16 cellular contexts compared by ENCODE assay signal in genomic region chr2:25337276-25337675, GRCh38. TPM values are rescaled to one million over a fixed set of nuclear protein-coding genes. Genes with fewer than 3 reads are reported as not detected.
DNase-seq lines count a peak whose midpoint lies in the region; ATAC-seq, FAIRE-seq and TF ChIP-seq lines count a peak whose summit lies in the region.
"Had no signal": no experiment of that assay in that cellular context is flagged by ENCODE, and none has a peak within 500 bp of the region (broad histone marks: within the 10 kb centered on the region; RNA-seq: fewer than 3 reads in every experiment).

No MANE protein-coding gene starts in this region.

- no peak for ATAC-seq in HepG2
- ATAC-seq in right lobe of liver = no peak

- no peaks in the 10 kb centered on the region for H3K79me2 ChIP-seq in HepG2 (ENCODE audit: insufficient read depth, low read length)

- CTCF ChIA-PET in HepG2 (lab: Yijun Ruan, JAX; ENCODE audit: low intra/inter-chr PET ratio, low total read pairs) = no interaction called here

- DNase-seq in HepG2 (ENCODE audit: low spot score) (no peak), right lobe of liver (no peak), SK-N-MC (ENCODE audit: low read depth, low spot score) (no peak), endothelial cell (ENCODE audit: low spot score) (no peak), substantia nigra (lab: John Stamatoyannopoulos, UW) (peak in 1 of 49 donors; percentile 24), Peyer's patch (no peak), germinal center (ENCODE audit: low spot score) (no peak), kidney glomerular epithelial cell (lab: John Stamatoyannopoulos, UW) (no peak)
- DNase-seq: adrenal gland, cortex of kidney, mammary epithelial cell, NCI-H187, NCI-H524 treated with DMSO at 0.1 percent for 48 hours, occipital lobe, uterus had no signal

- H3K27me3 ChIP-seq in HepG2 (ENCODE audit: control insufficient read depth in 1 of 2, insufficient read depth in 2 of 2, low read length in 2 of 2) (peaks cover 0 to 20% of the 10 kb centered on the region in 2 experiments; a peak in 2 of 5 replicates), right lobe of liver (no peaks in the 10 kb centered on the region), Peyer's patch (no peaks in the 10 kb centered on the region)
- H3K27me3 ChIP-seq: adrenal gland, uterus had no signal

- no peak for FAIRE-seq in HepG2 (lab: Jason Lieb, UNC)

- no peaks in the 10 kb centered on the region for H3K9me3 ChIP-seq in HepG2 (ENCODE audit: low read length)
- no peaks in the 10 kb centered on the region for H3K9me3 ChIP-seq in right lobe of liver
- no peaks in the 10 kb centered on the region for H3K9me3 ChIP-seq in SK-N-MC (ENCODE audit: low read depth, low read length)
- H3K9me3 ChIP-seq in Peyer's patch = no peaks in the 10 kb centered on the region
- H3K9me3 ChIP-seq: adrenal gland, uterus had no signal

- H3K4me1 ChIP-seq in HepG2 (ENCODE audit: insufficient read depth, low read length) = peaks cover 32% of the 10 kb centered on the region
- peaks cover 0 to 7% (median 0%) of the 10 kb centered on the region in 4 donors for H3K4me1 ChIP-seq in right lobe of liver
- peaks cover 0 to 35% (median 11%) of the 10 kb centered on the region in 4 donors for H3K4me1 ChIP-seq in Peyer's patch

- in situ Hi-C loops in HepG2 (cut with HindIII; ENCODE audit: extremely low pct_ligation_motif_present, low pct_unique_long_range_greater_than_20kb) = no loop called here

- H3K4me3 ChIP-seq in HepG2 (replicated peaks in 1 of 3; ENCODE audit: insufficient read depth in 1 of 3, low read depth in 2 of 3, low read length in 3 of 3) = no peak overlapping the region
- H3K4me3 ChIP-seq in right lobe of liver = no peak overlapping the region
- H3K4me3 ChIP-seq in SK-N-MC = no peak overlapping the region
- H3K4me3 ChIP-seq in Peyer's patch = no peak overlapping the region
- H3K4me3 ChIP-seq: adrenal gland, uterus had no signal

- peaks cover 16% of the 10 kb centered on the region for H3K4me1 Mint-ChIP-seq in endothelial cell (ENCODE audit: unreplicated experiment)

- H3K27ac ChIP-seq in HepG2 (ENCODE audit: extremely low read length, insufficient read depth, low read length) = no peak overlapping the region
- no peak overlapping the region for H3K27ac ChIP-seq in right lobe of liver
- H3K27ac ChIP-seq in SK-N-MC = 0 out of 2 replicates have a peak overlapping the region, but pooled peaks have one; percentile 36
- peak overlapping the region; percentile 31 for H3K27ac ChIP-seq in substantia nigra (ENCODE audit: low read depth, low read length, poor library complexity, severe bottlenecking)
- H3K27ac ChIP-seq in Peyer's patch = no peak overlapping the region
- H3K27ac ChIP-seq: KMS-11, uterus had no signal

- peaks cover 10% of the 10 kb centered on the region for H3K27me3 Mint-ChIP-seq in endothelial cell (ENCODE audit: unreplicated experiment)

- TF ChIP-seq CTCF in HepG2 (CRISPR knock-in tag; IDR thresholded peaks at IDR 0.05) (peak; percentile 40; the same call in 1 of the 2 replicates), right lobe of liver (IDR thresholded peaks at IDR 0.05) (no peak), endothelial cell (IDR thresholded peaks at IDR 0.05; ENCODE audit: unreplicated experiment) (no peak), Peyer's patch (IDR thresholded peaks at IDR 0.05) (no peak)

- H2AFZ ChIP-seq in HepG2 (ENCODE audit: low read length) = no peak overlapping the region

- H4K20me1 ChIP-seq in HepG2 (ENCODE audit: insufficient read depth, low read length) = no peaks in the 10 kb centered on the region; the same call in 1 of the 2 replicates

- H3K9ac ChIP-seq in HepG2 (ENCODE audit: insufficient read depth, low read depth, low read length) = no peak overlapping the region
- H3K9ac ChIP-seq in SK-N-MC (ENCODE audit: insufficient read length) = no peak overlapping the region
- H3K9ac ChIP-seq: KMS-11 had no signal

- no peak for TF ChIP-seq POLR2A in HepG2 (IDR thresholded peaks at IDR 0.05; ENCODE audit: insufficient read depth in 1 of 2, low read depth in 2 of 2, low read length in 2 of 2)
- TF ChIP-seq POLR2A in right lobe of liver (IDR thresholded peaks at IDR 0.05) = no peak
- no peak for TF ChIP-seq POLR2A in Peyer's patch (IDR thresholded peaks at IDR 0.05)

- BruUV-seq in HepG2 (replicated peaks; lab: Mats Ljungman, UMichigan) = no TSS peak

- H3K4me2 ChIP-seq in HepG2 (ENCODE audit: low read depth, low read length) = no peak overlapping the region
- H3K4me2 ChIP-seq: KMS-11 had no signal

- H3K27ac Mint-ChIP-seq in endothelial cell (ENCODE audit: unreplicated experiment) = no peak overlapping the region

- WGBS in HepG2 (ENCODE audit: low lambda C conversion rate) = 74% methylated on average over 9 of the region's 10 CpGs
- WGBS in right lobe of liver (ENCODE audit: insufficient coverage, low coverage, low lambda C conversion rate, missing lambda C conversion rate) = 84% methylated on average over 8 of the region's 10 CpGs

- H3K36me3 ChIP-seq in HepG2 (replicated peaks in 1 of 2; ENCODE audit: control insufficient read depth in 1 of 2, insufficient read depth in 2 of 2, low read length in 2 of 2) (no peaks in the 10 kb centered on the region), right lobe of liver (no peaks in the 10 kb centered on the region), SK-N-MC (ENCODE audit: insufficient read depth, low read length) (no peaks in the 10 kb centered on the region), Peyer's patch (no peaks in the 10 kb centered on the region)
- H3K36me3 ChIP-seq: adrenal gland, uterus had no signal

- H3K9me3 Mint-ChIP-seq in endothelial cell (ENCODE audit: unreplicated experiment) = no peaks in the 10 kb centered on the region

- POLR2A ChIA-PET in HepG2 (lab: Yijun Ruan, JAX) = no interaction called here

- peak overlapping the region; percentile 50 for H3K4me3 Mint-ChIP-seq in endothelial cell (ENCODE audit: unreplicated experiment)

- no peaks in the 10 kb centered on the region for H3K36me3 Mint-ChIP-seq in endothelial cell (ENCODE audit: low read depth, unreplicated experiment)

- TF ChIP-seq RAD21 in HepG2 (CRISPR knock-in tag; IDR thresholded peaks at IDR 0.05) = no peak

- TF ChIP-seq EP300 in HepG2 (IDR thresholded peaks at IDR 0.05; ENCODE audit: low read depth in 2 of 2, low read length in 2 of 2) (no peak), HepG2 (CRISPR knock-in tag; IDR thresholded peaks at IDR 0.05; ENCODE audit: borderline replicate concordance) (no peak)

- intact Hi-C loops in HepG2 (cut with micrococcal nuclease; ENCODE audit: unreplicated experiment) = no loop called here
- intact Hi-C loops in right lobe of liver (cut with DNase I) = no loop called here

TF ChIP-seq in HepG2, 621 proteins besides CTCF, POLR2A, EP300 and RAD21:
- TF ChIP-seq HMG20A (CRISPR knock-in tag; IDR thresholded peaks at IDR 0.05; ENCODE audit: borderline replicate concordance) (no peak), HBP1 (CRISPR knock-in tag; IDR thresholded peaks at IDR 0.05; ENCODE audit: low read depth) (no peak), ZMYM3 (CRISPR knock-in tag; IDR thresholded peaks at IDR 0.05) (peak; percentile 70; the same call in 1 of the 2 replicates), TEAD3 (CRISPR knock-in tag; optimal IDR thresholded peaks at IDR 0.05; ENCODE audit: borderline replicate concordance) (peak; percentile 50), ZNF629 (CRISPR knock-in tag; conservative IDR thresholded peaks at IDR 0.05) (peak; percentile 88)

RNA-seq across cellular contexts. Expression of gene DNMT3A, which starts 4.4 kb away (rescaled TPM):
- 29.1 and 39.4 TPM in 2 replicates for total RNA-seq in HepG2 (2016; rRNA removed; fragmentation: Illumina TruSeq; extraction: Trizol)
- total RNA-seq in HepG2 (2016; cell fraction: cytosol; rRNA removed; fragmentation: Illumina TruSeq; extraction: Trizol; ENCODE audit: low read depth) = 5.8 and 6.2 TPM in 2 replicates
- total RNA-seq in HepG2 (2016; cell fraction: insoluble cytoplasmic fraction; rRNA removed; fragmentation: Illumina TruSeq; extraction: Trizol) = 31.7 and 35.2 TPM in 2 replicates
- total RNA-seq in HepG2 (2016; cell fraction: membrane; rRNA removed; fragmentation: Illumina TruSeq; extraction: Trizol) = 15.9 and 18.0 TPM in 2 replicates
- total RNA-seq in HepG2 (2016; cell fraction: nucleus; rRNA removed; fragmentation: Illumina TruSeq; extraction: Trizol) = 35.9 and 36.0 TPM in 2 replicates
- polyA plus RNA-seq in HepG2 (2011; rRNA removed) = 14.7 and 16.4 TPM in 2 replicates
- polyA plus RNA-seq in HepG2 (2011; cell fraction: cytosol; rRNA removed) = 10.1 and 10.9 TPM in 2 replicates
- 45.7 and 53.5 TPM in 2 replicates for polyA plus RNA-seq in HepG2 (2011; cell fraction: nucleus; rRNA removed)
- 25.9 and 28.5 TPM in 2 replicates for polyA plus RNA-seq in HepG2 (2012)
- polyA plus RNA-seq in HepG2 (2016; cell fraction: cytosol; fragmentation: Illumina TruSeq; extraction: Trizol; ENCODE audit: low read depth) = 4.3 and 5.0 TPM in 2 replicates
- 43.9 and 48.4 TPM in 2 replicates for polyA plus RNA-seq in HepG2 (2016; cell fraction: insoluble cytoplasmic fraction; fragmentation: Illumina TruSeq; extraction: Trizol; ENCODE audit: low read depth)
- polyA plus RNA-seq in HepG2 (2016; cell fraction: membrane; fragmentation: Illumina TruSeq; extraction: Trizol; ENCODE audit: low read depth) = 10.6 and 11.7 TPM in 2 replicates
- polyA plus RNA-seq in HepG2 (2016; cell fraction: nucleus; fragmentation: Illumina TruSeq; extraction: Trizol; ENCODE audit: insufficient read depth, low read depth) = 105 and 111 TPM in 2 replicates
- 11.0 and 59.1 TPM in 2 replicates for polyA minus RNA-seq in HepG2 (2011; rRNA and poly(A)+ RNA removed; ENCODE audit: low replicate concordance)
- 17.0 and 17.9 TPM in 2 replicates for polyA minus RNA-seq in HepG2 (2011; cell fraction: cytosol; rRNA and poly(A)+ RNA removed)
- polyA minus RNA-seq in HepG2 (2011; cell fraction: nucleus; rRNA and poly(A)+ RNA removed) = 33.1 and 38.8 TPM in 2 replicates
- 10 to 100 TPM in 3 of 6 experiments, 1 to 10 TPM in 3; 4.9 to 13.3 (median 9.3) TPM for total RNA-seq in right lobe of liver
- 177 TPM for total RNA-seq in endothelial cell (ENCODE audit: unreplicated experiment)
- 100 to 1,000 TPM in 1 of 4 donors, 10 to 100 TPM in 3; 10.7 to 126 (median 27.7) TPM for total RNA-seq in Peyer's patch

Comparison
In these comparisons a context has a peak if more than half of its experiments do, and no peak if none do; other contexts are left out.
1. H3K27ac ChIP-seq: peak in SK-N-MC (single experiment) and substantia nigra (single experiment); none in HepG2 (single experiment), right lobe of liver (0 of 3) and Peyer's patch (0 of 4).